1 cellular context compared by ENCODE assay signal in genomic region chr17:29579866-29580771, GRCh38.
A peak's percentile ranks its signal among the peaks of the same experiment; 100 is the strongest.
TF ChIP-seq lines count a peak whose summit lies in the region.

No MANE protein-coding gene starts in this region.

TF ChIP-seq in WTC11, 78 proteins besides CTCF, POLR2A, EP300 and RAD21 (continued from another document):
- TF ChIP-seq PREB (CRISPR knock-in tag; IDR thresholded peaks at IDR 0.05; ENCODE audit: borderline replicate concordance): no peak
- TF ChIP-seq FOXK1 (CRISPR knock-in tag; IDR thresholded peaks at IDR 0.05): no peak
- no peak for TF ChIP-seq E2F5 (CRISPR knock-in tag; IDR thresholded peaks at IDR 0.05)
- TF ChIP-seq CDX4 (CRISPR knock-in tag; IDR thresholded peaks at IDR 0.05; ENCODE audit: borderline replicate concordance): no peak
- no peak for TF ChIP-seq ZNF138 (CRISPR knock-in tag; conservative IDR thresholded peaks at IDR 0.05)
- no peak for TF ChIP-seq MYBL2 (CRISPR knock-in tag; IDR thresholded peaks at IDR 0.05)
- TF ChIP-seq FOXP4 (CRISPR knock-in tag; IDR thresholded peaks at IDR 0.05): 0 out of 2 replicates have a peak, but pooled peaks have one; percentile 51
- TF ChIP-seq ATF2 (CRISPR knock-in tag; IDR thresholded peaks at IDR 0.05; ENCODE audit: borderline replicate concordance, low read depth): no peak
- TF ChIP-seq USF2 (CRISPR knock-in tag; IDR thresholded peaks at IDR 0.05): peak; percentile 67
- TF ChIP-seq CBFB (CRISPR knock-in tag; IDR thresholded peaks at IDR 0.05; ENCODE audit: low read depth): peak; percentile 71; the same call in 1 of the 2 replicates
- no peak for TF ChIP-seq AR (CRISPR knock-in tag; IDR thresholded peaks at IDR 0.05)
- no peak for TF ChIP-seq ZBTB43 (CRISPR knock-in tag; IDR thresholded peaks at IDR 0.05)
- TF ChIP-seq ATF1 (CRISPR knock-in tag; IDR thresholded peaks at IDR 0.05): no peak
- no peak for TF ChIP-seq GABPB1 (CRISPR knock-in tag; IDR thresholded peaks at IDR 0.05)
- TF ChIP-seq TP53 (CRISPR knock-in tag; IDR thresholded peaks at IDR 0.05): 0 out of 2 replicates have a peak, but pooled peaks have one; percentile 84
- TF ChIP-seq ZSCAN18 (CRISPR knock-in tag; IDR thresholded peaks at IDR 0.05): no peak
- TF ChIP-seq HMGXB4 (CRISPR knock-in tag; IDR thresholded peaks at IDR 0.05): no peak
